9 cellular contexts compared by ENCODE assay signal in genomic region chr17:45277216-45277849, GRCh38. TPM values are rescaled to one million over a fixed set of nuclear protein-coding genes. Genes with fewer than 3 reads are reported as not detected.
DNase-seq lines count a peak whose midpoint lies in the region; ATAC-seq lines count a peak whose summit lies in the region.
"Had no signal": no experiment of that assay in that cellular context is flagged by ENCODE, and none has a peak within 500 bp of the region (broad histone marks: within the 10 kb centered on the region; RNA-seq: fewer than 3 reads in every experiment).

No MANE protein-coding gene starts in this region.

- no peak overlapping the region for H4K91ac ChIP-seq in mesenchymal stem cell (ENCODE audit: low read length)

- H3K14ac ChIP-seq in mesenchymal stem cell (ENCODE audit: low read length in 2 of 2) = no peak overlapping the region

- H3K4me1 ChIP-seq in CD8-positive, alpha-beta memory T cell (ENCODE audit: insufficient read depth, low read length) = no peaks in the 10 kb centered on the region
- H3K4me1 ChIP-seq in HUES48 (ENCODE audit: control insufficient read depth, insufficient read depth, low read length) (0 out of 2 replicates have a peak, but pooled peaks cover 4% of the 10 kb centered on the region), mesenchymal stem cell (ENCODE audit: control insufficient read depth, insufficient read depth, low read depth, low read length) (peaks cover 21% of the 10 kb centered on the region)
- H3K4me1 ChIP-seq in effector memory CD4-positive, alpha-beta T cell (ENCODE audit: control insufficient read depth, insufficient read depth, low read length, poor library complexity, severe bottlenecking) = peaks cover 4% of the 10 kb centered on the region

- H3K4me3 Mint-ChIP-seq in CD8-positive, alpha-beta memory T cell = no peak overlapping the region
- H3K4me3 Mint-ChIP-seq: IgD-negative memory B cell had no signal

- peak overlapping the region in 1 of 2 experiments; percentile 57 for H3K18ac ChIP-seq in mesenchymal stem cell (ENCODE audit: low read depth in 1 of 2, low read length in 2 of 2)

- no peak for ATAC-seq in GM18519 (IDR thresholded peaks at IDR 0.05; ENCODE audit: low FRiP score, unreplicated experiment)

- H3K27me3 Mint-ChIP-seq in CD8-positive, alpha-beta memory T cell = no peaks in the 10 kb centered on the region
- H3K27me3 Mint-ChIP-seq: IgD-negative memory B cell had no signal

- H4K8ac ChIP-seq in mesenchymal stem cell (ENCODE audit: low read length) = no peak overlapping the region

- H3K9ac ChIP-seq in HUES48 (ENCODE audit: low read depth, low read length) (no peak overlapping the region), mesenchymal stem cell (ENCODE audit: low read length) (peak overlapping the region; percentile 28)

- H3K23ac ChIP-seq in mesenchymal stem cell (ENCODE audit: low read length in 2 of 2) = no peak overlapping the region

- 50% methylated on average over 16 of the region's 16 CpGs for WGBS in mesenchymal stem cell

- H3K36me3 ChIP-seq in CD8-positive, alpha-beta memory T cell (ENCODE audit: insufficient read depth, low read length) = peaks cover 22% of the 10 kb centered on the region
- peaks cover 18% of the 10 kb centered on the region for H3K36me3 ChIP-seq in HUES48 (ENCODE audit: control insufficient read depth, insufficient read depth, low read length)
- peaks cover 46% of the 10 kb centered on the region for H3K36me3 ChIP-seq in effector memory CD4-positive, alpha-beta T cell (ENCODE audit: control insufficient read depth, insufficient read depth, low read length)
- H3K36me3 ChIP-seq in mesenchymal stem cell (ENCODE audit: control insufficient read depth in 1 of 2, insufficient read depth in 2 of 2, low read depth in 1 of 2, low read length in 2 of 2) = peaks cover 43 to 49% of the 10 kb centered on the region in 2 experiments

- no peak overlapping the region for H3K4me3 ChIP-seq in CD8-positive, alpha-beta memory T cell (ENCODE audit: low read length)
- no peak overlapping the region for H3K4me3 ChIP-seq in HUES48 (ENCODE audit: low read depth, low read length)
- no peak overlapping the region for H3K4me3 ChIP-seq in effector memory CD4-positive, alpha-beta T cell (ENCODE audit: insufficient read depth, low read depth, low read length, poor library complexity, severe bottlenecking)
- H3K4me3 ChIP-seq in mesenchymal stem cell (ENCODE audit: insufficient read depth in 1 of 2, low read depth in 1 of 2, low read length in 2 of 2) = no peak overlapping the region

- no peak overlapping the region for H2BK12ac ChIP-seq in mesenchymal stem cell (ENCODE audit: low read length in 2 of 2)

- no peak overlapping the region for H2BK15ac ChIP-seq in mesenchymal stem cell (ENCODE audit: low read depth, poor library complexity, severe bottlenecking)

- no peaks in the 10 kb centered on the region for H3K9me3 Mint-ChIP-seq in CD8-positive, alpha-beta memory T cell
- H3K9me3 Mint-ChIP-seq: IgD-negative memory B cell had no signal

- H3K4ac ChIP-seq in mesenchymal stem cell (ENCODE audit: low read depth in 1 of 2, low read length in 2 of 2) = no peak overlapping the region

- H2BK120ac ChIP-seq in mesenchymal stem cell (ENCODE audit: low read depth, low read length) = no peak overlapping the region

- peaks cover 24% of the 10 kb centered on the region for H3K79me1 ChIP-seq in mesenchymal stem cell (replicated peaks; ENCODE audit: low read length, poor library complexity, severe bottlenecking)

- no peak overlapping the region for H2AFZ ChIP-seq in mesenchymal stem cell (ENCODE audit: low read depth, low read length)

- peak overlapping the region in 6 of 8 donors; percentile 0 to 72 (median 38) for H3K27ac Mint-ChIP-seq in CD8-positive, alpha-beta memory T cell

- H2AK5ac ChIP-seq in mesenchymal stem cell (ENCODE audit: low read length, severe bottlenecking) = peak overlapping the region; percentile 19

- H2BK5ac ChIP-seq in mesenchymal stem cell (ENCODE audit: low read depth, low read length, poor library complexity, severe bottlenecking) = peak overlapping the region; percentile 75

- no peak overlapping the region for H3K27ac ChIP-seq in CD8-positive, alpha-beta memory T cell (ENCODE audit: low read depth, low read length)
- H3K27ac ChIP-seq in HUES48 (ENCODE audit: low read depth, low read length) (peak overlapping the region; percentile 39), mesenchymal stem cell (ENCODE audit: low read length, poor library complexity, severe bottlenecking) (peak overlapping the region; percentile 25)
- H3K27ac ChIP-seq in effector memory CD4-positive, alpha-beta T cell (ENCODE audit: insufficient read depth, low read length, poor library complexity, severe bottlenecking) = no peak overlapping the region

- no peaks in the 10 kb centered on the region for H3K27me3 ChIP-seq in CD8-positive, alpha-beta memory T cell (ENCODE audit: insufficient read depth, low read length, poor library complexity, severe bottlenecking)
- H3K27me3 ChIP-seq in HUES48 (ENCODE audit: control insufficient read depth, insufficient read depth, low read length) (no peaks in the 10 kb centered on the region), mesenchymal stem cell (ENCODE audit: control insufficient read depth in 1 of 2, insufficient read depth in 1 of 2, low read length in 2 of 2) (no peaks in the 10 kb centered on the region)
- H3K27me3 ChIP-seq in effector memory CD4-positive, alpha-beta T cell (replicated peaks; ENCODE audit: control insufficient read depth, insufficient read depth, low read length, poor library complexity, severe bottlenecking) = no peaks in the 10 kb centered on the region

- H3K9me3 ChIP-seq in CD8-positive, alpha-beta memory T cell (ENCODE audit: low read length) = no peaks in the 10 kb centered on the region
- H3K9me3 ChIP-seq in HUES48 (ENCODE audit: control insufficient read depth, insufficient read depth, low read length) = no peaks in the 10 kb centered on the region
- no peaks in the 10 kb centered on the region for H3K9me3 ChIP-seq in effector memory CD4-positive, alpha-beta T cell (ENCODE audit: control insufficient read depth, low read length)
- no peaks in the 10 kb centered on the region for H3K9me3 ChIP-seq in mesenchymal stem cell (ENCODE audit: control insufficient read depth, low read length)

- POLR2A ChIA-PET in CD8-positive, alpha-beta memory T cell (lab: Charles Lee) = interaction anchor here (0.6 to 1.3 kb wide), 8 partner anchors 31 to 110 kb away, joined by 3 to 10 read pairs (median 5); partner anchors contain the start of gene MAP3K14

- H3K36me3 Mint-ChIP-seq in CD8-positive, alpha-beta memory T cell = peaks cover 2 to 59% (median 3%) of the 10 kb centered on the region in 3 donors

- H3K4me2 ChIP-seq in mesenchymal stem cell (ENCODE audit: low read length, poor library complexity, severe bottlenecking) = no peak overlapping the region

- DNase-seq in CD8-positive, alpha-beta memory T cell = peak; percentile 76 to 92 (median 83)
- DNase-seq in NOMO-1 (lab: John Stamatoyannopoulos, UW; ENCODE audit: unreplicated experiment in 2 of 2) = peak; percentile 54 to 77
- DNase-seq in activated CD8-positive, alpha-beta memory T cell treated with anti-CD3 and anti-CD28 coated beads for 1 hour (ENCODE audit: extremely low read depth in 1 of 2, low read depth in 1 of 2) = peak; percentile 74 to 85
- DNase-seq in effector memory CD4-positive, alpha-beta T cell = peak; percentile 72 to 84 (median 77)
- DNase-seq in mesenchymal stem cell = peak; percentile 91
- DNase-seq in stimulated activated CD8-positive, alpha-beta memory T cell treated with anti-CD3 and anti-CD28 coated beads, Interleukin-12 subunit alpha, Interleukin-12 subunit beta, amount 100 ng/mL, for 4 hours (ENCODE audit: low read depth) = peak; percentile 74

- CTCF ChIA-PET in CD8-positive, alpha-beta memory T cell (lab: Charles Lee) = interaction anchor here (0.7 to 5.5 kb wide), 41 partner anchors 11 to 259 kb away, joined by 3 to 102 read pairs (median 5); partner anchors contain the start of genes ACBD4, FMNL1 and MAP3K14

- H3K4me1 Mint-ChIP-seq in CD8-positive, alpha-beta memory T cell = peaks cover 4 to 16% (median 11%) of the 10 kb centered on the region in 3 donors

RNA-seq across cellular contexts. Expression of gene SPATA32, which starts 15.4 kb away (rescaled TPM):
- total RNA-seq in CD8-positive, alpha-beta memory T cell = under 1 TPM in 1 of 2 experiments, not detected in 1; 0.15 TPM
- 0.33 TPM for polyA plus RNA-seq in CD8-positive, alpha-beta memory T cell
- not detected for polyA plus RNA-seq in mesenchymal stem cell (2013, experiment 1 of 2)
- not detected for polyA plus RNA-seq in mesenchymal stem cell (2013, experiment 2 of 2)

RNA-seq across cellular contexts. Expression of gene MAP3K14, which starts 39.5 kb away (rescaled TPM):
- total RNA-seq in CD8-positive, alpha-beta memory T cell = 10 to 100 TPM; 60.2 to 62.4 TPM
- polyA plus RNA-seq in CD8-positive, alpha-beta memory T cell = 9.0 TPM
- polyA plus RNA-seq in mesenchymal stem cell (2013, experiment 1 of 2) = 1.1 TPM
- 1.4 TPM for polyA plus RNA-seq in mesenchymal stem cell (2013, experiment 2 of 2)

RNA-seq across cellular contexts. Expression of gene FMNL1, which starts 55.6 kb away (rescaled TPM):
- 100 to 1,000 TPM; 260 to 265 TPM for total RNA-seq in CD8-positive, alpha-beta memory T cell
- 58.6 TPM for polyA plus RNA-seq in CD8-positive, alpha-beta memory T cell
- polyA plus RNA-seq in mesenchymal stem cell (2013, experiment 1 of 2) = 0.97 TPM
- 0.99 TPM for polyA plus RNA-seq in mesenchymal stem cell (2013, experiment 2 of 2)

Comparison
In these comparisons a context has a peak if more than half of its experiments do, and no peak if none do; other contexts are left out.
1. H3K27ac ChIP-seq: peak in HUES48 (single experiment) and mesenchymal stem cell (single experiment); none in CD8-positive, alpha-beta memory T cell (single experiment) and effector memory CD4-positive, alpha-beta T cell (single experiment).
2. Peak in every context shown above with its lines, with median percentiles within 50 percentile points of each other: DNase-seq.